Comparison of ENCODE assay signal across 15 cellular contexts in genomic region chr19:43782311-43782660, GRCh38. TPM values are rescaled to one million over a fixed set of nuclear protein-coding genes. Genes with fewer than 3 reads are reported as not detected.
DNase-seq lines count a peak whose midpoint lies in the region; ATAC-seq, FAIRE-seq and TF ChIP-seq lines count a peak whose summit lies in the region.
"Had no signal": no experiment of that assay in that cellular context is flagged by ENCODE, and none has a peak within 500 bp of the region (broad histone marks: within the 10 kb centered on the region; RNA-seq: fewer than 3 reads in every experiment).

No MANE protein-coding gene starts in this region.

- no peaks in the 10 kb centered on the region for H3K27me3 Mint-ChIP-seq in activated CD8-positive, alpha-beta memory T cell treated with anti-CD3 and anti-CD28 coated beads, Interleukin-2, amount 10 ng/mL, durations not matched to agents 7 days and 5 days

- no peak for TF ChIP-seq EP300 in GM12878 (IDR thresholded peaks at IDR 0.05; ENCODE audit: borderline replicate concordance in 1 of 2, control insufficient read depth in 1 of 2, low read depth in 2 of 2, low read length in 2 of 2)

- no peak overlapping the region for H3K27ac ChIP-seq in OCI-LY3 (ENCODE audit: low read length)
- H3K27ac ChIP-seq in GM12878 (ENCODE audit: control insufficient read depth, insufficient read depth): no peak overlapping the region
- H3K27ac ChIP-seq: PC-9 had no signal

- CTCF ChIA-PET in activated CD8-positive, alpha-beta memory T cell treated with anti-CD3 and anti-CD28 coated beads, Interleukin-2, amount 10 ng/mL, durations not matched to agents 7 days and 5 days (lab: Charles Lee): interaction anchor here (2.0 to 9.5 kb wide), 4 partner anchors 16 to 114 kb away, joined by 8 to 145 read pairs (median 44); partner anchors contain the start of gene SMG9
- CTCF ChIA-PET in GM12878 (lab: Yijun Ruan, JAX): interaction anchor here (1.1 to 9.2 kb wide), 3 partner anchors 21 to 198 kb away, joined by 3 to 324 read pairs (median 144); partner anchors contain the start of gene SMG9

- H3K36me3 ChIP-seq in OCI-LY3 (replicated peaks; ENCODE audit: low read depth, low read length) (peaks cover 15% of the 10 kb centered on the region), GM12878 (ENCODE audit: control insufficient read depth in 2 of 2, insufficient read depth in 2 of 2, low read length in 1 of 2) (no peaks in the 10 kb centered on the region)

- RAD21 ChIA-PET in GM12878 (lab: Charles Lee; ENCODE audit: unreplicated experiment): interaction anchor here (7.1 to 7.4 kb wide), 3 partner anchors 17 to 113 kb away, joined by 86 to 148 read pairs (median 117); partner anchors contain the start of genes PLAUR and SMG9

- H3K79me2 ChIP-seq in OCI-LY3 (ENCODE audit: low read length): peaks cover 43% of the 10 kb centered on the region
- H3K79me2 ChIP-seq in GM12878 (ENCODE audit: control insufficient read depth, insufficient read depth, low read length): peaks cover 40% of the 10 kb centered on the region

- H3K4me2 ChIP-seq in OCI-LY3 (ENCODE audit: low read length) (peak overlapping the region; percentile 99; the same call in 1 of the 2 replicates), GM12878 (ENCODE audit: control insufficient read depth, insufficient read depth) (peak overlapping the region; percentile 83)

- TF ChIP-seq CTCF in OCI-LY3 (IDR thresholded peaks at IDR 0.05; ENCODE audit: low read depth, low read length) (no peak), GM12878 (IDR thresholded peaks at IDR 0.05 in 2 of 3, conservative IDR thresholded peaks at IDR 0.05 in 1 of 3; ENCODE audit: control insufficient read depth in 2 of 3, extremely low read depth in 1 of 3, insufficient read depth in 1 of 3, low read depth in 3 of 3, low read length in 3 of 3) (no peak)

- H3K27me3 ChIP-seq in OCI-LY3 (ENCODE audit: low read depth, low read length) (no peaks in the 10 kb centered on the region), GM12878 (replicated peaks in 1 of 2; ENCODE audit: control insufficient read depth in 2 of 2, insufficient read depth in 2 of 2, low read length in 1 of 2) (no peaks in the 10 kb centered on the region)

- 0 out of 2 replicates have a peak overlapping the region, but pooled peaks have one; percentile 6 for H3K4me3 ChIP-seq in OCI-LY3 (ENCODE audit: low read length)
- peak overlapping the region; percentile 35; the same call in 1 of the 2 replicates for H3K4me3 ChIP-seq in GM12878
- H3K4me3 ChIP-seq: PC-9 had no signal

- peak overlapping the region; percentile 74 for H3K4me3 Mint-ChIP-seq in activated CD8-positive, alpha-beta memory T cell treated with anti-CD3 and anti-CD28 coated beads, Interleukin-2, amount 10 ng/mL, durations not matched to agents 7 days and 5 days
- peak overlapping the region; percentile 78 for H3K4me3 Mint-ChIP-seq in stimulated activated effector memory CD8-positive, alpha-beta T cell treated with anti-CD3 and anti-CD28 coated beads, Interleukin-12 subunit alpha, Interleukin-12 subunit beta, amount 100 ng/mL, for 72 hours

- no peak for TF ChIP-seq RAD21 in GM12878 (IDR thresholded peaks at IDR 0.05; ENCODE audit: insufficient read depth, low read depth, low read length)

- TF ChIP-seq POLR2A in GM12878 (IDR thresholded peaks at IDR 0.05; ENCODE audit: low read depth, low read length): no peak

- no TSS peak for BruUV-seq in GM12878 (replicated peaks; lab: Mats Ljungman, UMichigan)

- peaks cover 68% of the 10 kb centered on the region for H3K4me1 Mint-ChIP-seq in activated CD8-positive, alpha-beta memory T cell treated with anti-CD3 and anti-CD28 coated beads, Interleukin-2, amount 10 ng/mL, durations not matched to agents 7 days and 5 days
- peaks cover 78% of the 10 kb centered on the region for H3K4me1 Mint-ChIP-seq in stimulated activated effector memory CD8-positive, alpha-beta T cell treated with anti-CD3 and anti-CD28 coated beads, Interleukin-12 subunit alpha, Interleukin-12 subunit beta, amount 100 ng/mL, for 72 hours

- H3K36me3 Mint-ChIP-seq in activated CD8-positive, alpha-beta memory T cell treated with anti-CD3 and anti-CD28 coated beads, Interleukin-2, amount 10 ng/mL, durations not matched to agents 7 days and 5 days: peaks cover 5% of the 10 kb centered on the region
- H3K36me3 Mint-ChIP-seq in stimulated activated effector memory CD8-positive, alpha-beta T cell treated with anti-CD3 and anti-CD28 coated beads, Interleukin-12 subunit alpha, Interleukin-12 subunit beta, amount 100 ng/mL, for 72 hours: peaks cover 40% of the 10 kb centered on the region

- H3K4me1 ChIP-seq in OCI-LY3 (ENCODE audit: low read length) (peaks cover 61% of the 10 kb centered on the region), GM12878 (ENCODE audit: control insufficient read depth, insufficient read depth, low read length) (peaks cover 57% of the 10 kb centered on the region)

- 28% methylated on average over 8 of the region's 8 CpGs for WGBS in GM12878 (ENCODE audit: insufficient coverage, insufficient replicate concordance, low lambda C conversion rate, missing lambda C conversion rate)

- FAIRE-seq in GM12878 (lab: Jason Lieb, UNC): no peak
- FAIRE-seq: bronchial epithelial cell had no signal

- H3K27ac Mint-ChIP-seq in activated CD8-positive, alpha-beta memory T cell treated with anti-CD3 and anti-CD28 coated beads, Interleukin-2, amount 10 ng/mL, durations not matched to agents 7 days and 5 days: peak overlapping the region; percentile 87
- H3K27ac Mint-ChIP-seq in stimulated activated effector memory CD8-positive, alpha-beta T cell treated with anti-CD3 and anti-CD28 coated beads, Interleukin-12 subunit alpha, Interleukin-12 subunit beta, amount 100 ng/mL, for 72 hours: peak overlapping the region; percentile 95

- DNase-seq in activated CD8-positive, alpha-beta memory T cell treated with anti-CD3 and anti-CD28 coated beads, Interleukin-2, amount 10 ng/mL, durations not matched to agents 7 days and 5 days: peak; percentile 45
- no peak for DNase-seq in activated CD8-positive, alpha-beta memory T cell treated with anti-CD3 and anti-CD28 coated beads for 24 hours
- no peak for DNase-seq in GM12878 (ENCODE audit: low read depth, low spot score)
- DNase-seq in stimulated activated effector memory CD8-positive, alpha-beta T cell treated with anti-CD3 and anti-CD28 coated beads, Interleukin-12 subunit alpha, Interleukin-12 subunit beta, amount 100 ng/mL, for 72 hours (ENCODE audit: low spot score in 2 of 2): no peak
- DNase-seq in NCI-H345 (lab: John Stamatoyannopoulos, UW): no peak
- DNase-seq in stimulated activated naive CD4-positive, alpha-beta T cell (lab: John Stamatoyannopoulos, UW): no peak
- DNase-seq: activated CD8-positive, alpha-beta memory T cell treated with anti-CD3 and anti-CD28 coated beads, Interleukin-2, amount 50 U/mL, for 48 hours; NCI-H226; T-helper 9 cell had no signal

- in situ Hi-C loops in GM12878 (cut with MboI): no loop called here

- intact Hi-C loops in GM12878 (cut with micrococcal nuclease; ENCODE audit: unreplicated experiment): loop anchor here (10.0 kb wide), 1 partner anchor 337 kb away; no protein-coding TSS in a partner anchor

- POLR2A ChIA-PET in GM12878 (lab: Charles Lee): interaction anchor here (8.0 to 8.4 kb wide), 2 partner anchors 22 to 35 kb away, joined by 79 to 389 read pairs; partner anchors contain the start of gene SMG9

- H4K20me1 ChIP-seq in OCI-LY3 (ENCODE audit: insufficient read depth, low read length): peaks cover 24% of the 10 kb centered on the region
- no peaks in the 10 kb centered on the region for H4K20me1 ChIP-seq in GM12878 (ENCODE audit: control insufficient read depth, insufficient read depth)

- H3K9me3 Mint-ChIP-seq in activated CD8-positive, alpha-beta memory T cell treated with anti-CD3 and anti-CD28 coated beads, Interleukin-2, amount 10 ng/mL, durations not matched to agents 7 days and 5 days (ENCODE audit: low read depth): no peaks in the 10 kb centered on the region
- no peaks in the 10 kb centered on the region for H3K9me3 Mint-ChIP-seq in stimulated activated effector memory CD8-positive, alpha-beta T cell treated with anti-CD3 and anti-CD28 coated beads, Interleukin-12 subunit alpha, Interleukin-12 subunit beta, amount 100 ng/mL, for 72 hours

- no peak for ATAC-seq in activated CD8-positive, alpha-beta memory T cell treated with anti-CD3 and anti-CD28 coated beads, Interleukin-2, amount 10 ng/mL, durations not matched to agents 7 days and 5 days
- ATAC-seq in GM12878: no peak
- no peak for ATAC-seq in stimulated activated effector memory CD8-positive, alpha-beta T cell treated with anti-CD3 and anti-CD28 coated beads, Interleukin-12 subunit alpha, Interleukin-12 subunit beta, amount 100 ng/mL, for 72 hours
- no peak for ATAC-seq in HG03045 (IDR thresholded peaks at IDR 0.05; ENCODE audit: unreplicated experiment)

- H3K9ac ChIP-seq in OCI-LY3 (ENCODE audit: low read length) (no peak overlapping the region; the same call in 1 of the 2 replicates), GM12878 (ENCODE audit: control insufficient read depth, insufficient read depth, low read length) (no peak overlapping the region)

- H2AFZ ChIP-seq in OCI-LY3 (ENCODE audit: low read depth, low read length): no peak overlapping the region
- H2AFZ ChIP-seq in GM12878 (ENCODE audit: control insufficient read depth, low read depth, low read length): no peak overlapping the region
- H2AFZ ChIP-seq: PC-9 had no signal

- SMC1A ChIA-PET in GM12878 (lab: Charles Lee; ENCODE audit: uncharacterized antibody, unreplicated experiment): interaction anchor here (1.1 to 8.3 kb wide), 3 partner anchors 22 to 129 kb away, joined by 3 to 325 read pairs (median 69); partner anchors contain the start of gene SMG9

- no peaks in the 10 kb centered on the region for H3K9me3 ChIP-seq in OCI-LY3 (ENCODE audit: insufficient read depth, low read length)
- no peaks in the 10 kb centered on the region for H3K9me3 ChIP-seq in GM12878 (replicated peaks; ENCODE audit: control insufficient read depth, insufficient read depth, low read length)

RNA-seq across cellular contexts. Expression of gene KCNN4, which starts 1.5 kb away (rescaled TPM):
- total RNA-seq in activated CD8-positive, alpha-beta memory T cell treated with anti-CD3 and anti-CD28 coated beads, Interleukin-2, amount 10 ng/mL, durations not matched to agents 7 days and 5 days: 10 to 100 TPM; 43.9 to 53.0 TPM
- total RNA-seq in GM12878 (2013; cell fraction: nucleolus; rRNA removed): 118 TPM in 2 replicates
- total RNA-seq in GM12878 (2014; rRNA removed) (87.6 and 97.0 TPM in 2 replicates), GM12878 (2014; rRNA removed; fragmentation: Illumina TruSeq; extraction: Trizol) (52.9 and 53.6 TPM in 2 replicates), GM12878 (2021) (92.0 and 92.4 TPM in 2 replicates)
- polyA plus RNA-seq in GM12878 (2011; ENCODE audit: low read depth): 29.1 TPM
- polyA plus RNA-seq in GM12878 (2011; rRNA removed) (39.5 and 70.5 TPM in 2 replicates), GM12878 (2014; fragmentation: Illumina TruSeq; extraction: Trizol) (15.6 and 62.7 TPM in 2 replicates), GM12878 (2014; fragmentation: Nextera tagmentation; extraction: Ambion mirVana) (1 to 10 TPM; 1.4 to 6.3 TPM), GM12878 (2014; rRNA removed) (112 and 132 TPM in 2 replicates), GM12878 (2016; fragmentation: Nextera tagmentation; extraction: Ambion mirVana) (10 to 100 TPM; 85.3 to 93.9 TPM)
- polyA plus RNA-seq in GM12878 (2011; cell fraction: cytosol; rRNA removed): 99.1 and 145 TPM in 2 replicates
- polyA plus RNA-seq in GM12878 (2011; cell fraction: nucleus; rRNA removed): 312 and 313 TPM in 2 replicates
- polyA plus RNA-seq in GM12878 (2012): 45.7 and 52.2 TPM in 2 replicates
- polyA minus RNA-seq in GM12878 (2011; rRNA and poly(A)+ RNA removed): 81.3 and 123 TPM in 2 replicates
- polyA minus RNA-seq in GM12878 (2011; cell fraction: cytosol; rRNA and poly(A)+ RNA removed): 41.2 and 45.3 TPM in 2 replicates
- 43.9 and 68.7 TPM in 2 replicates for polyA minus RNA-seq in GM12878 (2011; cell fraction: nucleus; rRNA and poly(A)+ RNA removed)
- polyA plus RNA-seq: neural cell had no signal

RNA-seq across cellular contexts. Expression of gene LYPD5, which starts 20.0 kb away (rescaled TPM):
- under 1 TPM; 0.40 to 0.58 TPM for total RNA-seq in activated CD8-positive, alpha-beta memory T cell treated with anti-CD3 and anti-CD28 coated beads, Interleukin-2, amount 10 ng/mL, durations not matched to agents 7 days and 5 days
- total RNA-seq in GM12878 (2013; cell fraction: nucleolus; rRNA removed): 0.25 TPM in 1 of 2 replicates, not detected in the other
- total RNA-seq in GM12878 (2014; rRNA removed) (0.76 and 1.4 TPM in 2 replicates), GM12878 (2014; rRNA removed; fragmentation: Illumina TruSeq; extraction: Trizol) (0.37 and 0.40 TPM in 2 replicates), GM12878 (2021) (0.69 and 1.5 TPM in 2 replicates)
- polyA plus RNA-seq in GM12878 (2011; ENCODE audit: low read depth): not detected
- polyA plus RNA-seq in GM12878 (2011; rRNA removed) (0.04 and 0.09 TPM in 2 replicates), GM12878 (2014; fragmentation: Illumina TruSeq; extraction: Trizol) (0.56 and 0.62 TPM in 2 replicates), GM12878 (2014; fragmentation: Nextera tagmentation; extraction: Ambion mirVana) (under 1 TPM in 1 of 2 experiments, not detected in 1; 0.24 TPM), GM12878 (2014; rRNA removed) (2.0 and 2.2 TPM in 2 replicates), GM12878 (2016; fragmentation: Nextera tagmentation; extraction: Ambion mirVana) (1 to 10 TPM; 1.1 to 1.5 TPM)
- 0.10 and 0.16 TPM in 2 replicates for polyA plus RNA-seq in GM12878 (2011; cell fraction: cytosol; rRNA removed)
- 0.37 TPM in 1 of 2 replicates, not detected in the other for polyA plus RNA-seq in GM12878 (2011; cell fraction: nucleus; rRNA removed)
- 0.23 and 0.51 TPM in 2 replicates for polyA plus RNA-seq in GM12878 (2012)
- not detected in 2 replicates for polyA minus RNA-seq in GM12878 (2011; rRNA and poly(A)+ RNA removed)
- not detected in 2 replicates for polyA minus RNA-seq in GM12878 (2011; cell fraction: cytosol; rRNA and poly(A)+ RNA removed)
- polyA minus RNA-seq in GM12878 (2011; cell fraction: nucleus; rRNA and poly(A)+ RNA removed): 0.36 TPM in 1 of 2 replicates, not detected in the other
- total RNA-seq: skeletal muscle tissue had no signal
- polyA plus RNA-seq: neural cell had no signal

RNA-seq across cellular contexts. Expression of gene SMG9, which starts 27.5 kb away (rescaled TPM):
- total RNA-seq in activated CD8-positive, alpha-beta memory T cell treated with anti-CD3 and anti-CD28 coated beads, Interleukin-2, amount 10 ng/mL, durations not matched to agents 7 days and 5 days: 10 to 100 TPM; 62.3 to 74.7 TPM
- total RNA-seq in GM12878 (2013; cell fraction: nucleolus; rRNA removed): 148 and 165 TPM in 2 replicates
- total RNA-seq in GM12878 (2014; rRNA removed) (23.5 and 28.1 TPM in 2 replicates), GM12878 (2014; rRNA removed; fragmentation: Illumina TruSeq; extraction: Trizol) (16.3 and 20.3 TPM in 2 replicates), GM12878 (2021) (45.4 and 52.2 TPM in 2 replicates)
- polyA plus RNA-seq in GM12878 (2011; ENCODE audit: low read depth): 8.1 TPM
- polyA plus RNA-seq in GM12878 (2011; rRNA removed) (20.6 and 48.9 TPM in 2 replicates), GM12878 (2014; fragmentation: Illumina TruSeq; extraction: Trizol) (21.9 and 26.4 TPM in 2 replicates), GM12878 (2014; fragmentation: Nextera tagmentation; extraction: Ambion mirVana) (1 to 10 TPM in 1 of 2 experiments, under 1 TPM in 1; 0.69 to 4.0 TPM), GM12878 (2014; rRNA removed) (34.4 and 34.6 TPM in 2 replicates), GM12878 (2016; fragmentation: Nextera tagmentation; extraction: Ambion mirVana) (10 to 100 TPM; 28.2 to 30.4 TPM)
- 47.7 and 58.0 TPM in 2 replicates for polyA plus RNA-seq in GM12878 (2011; cell fraction: cytosol; rRNA removed)
- 125 and 147 TPM in 2 replicates for polyA plus RNA-seq in GM12878 (2011; cell fraction: nucleus; rRNA removed)
- polyA plus RNA-seq in GM12878 (2012): 20.1 and 31.2 TPM in 2 replicates
- polyA minus RNA-seq in GM12878 (2011; rRNA and poly(A)+ RNA removed): 22.4 and 25.9 TPM in 2 replicates
- polyA minus RNA-seq in GM12878 (2011; cell fraction: cytosol; rRNA and poly(A)+ RNA removed): 12.4 and 17.5 TPM in 2 replicates
- polyA minus RNA-seq in GM12878 (2011; cell fraction: nucleus; rRNA and poly(A)+ RNA removed): 21.2 and 29.7 TPM in 2 replicates

RNA-seq across cellular contexts. Expression of gene ZNF283, which starts 44.8 kb away (rescaled TPM):
- total RNA-seq in activated CD8-positive, alpha-beta memory T cell treated with anti-CD3 and anti-CD28 coated beads, Interleukin-2, amount 10 ng/mL, durations not matched to agents 7 days and 5 days: 1 to 10 TPM; 5.2 to 6.5 TPM
- total RNA-seq in GM12878 (2013; cell fraction: nucleolus; rRNA removed): 40.7 and 62.8 TPM in 2 replicates
- total RNA-seq in GM12878 (2014; rRNA removed): 4.3 and 4.9 TPM in 2 replicates
- 7.8 and 7.9 TPM in 2 replicates for total RNA-seq in GM12878 (2014; rRNA removed; fragmentation: Illumina TruSeq; extraction: Trizol)
- 5.1 and 5.4 TPM in 2 replicates for total RNA-seq in GM12878 (2021)
- 2.7 TPM for polyA plus RNA-seq in GM12878 (2011; ENCODE audit: low read depth)
- polyA plus RNA-seq in GM12878 (2011; rRNA removed): 5.6 and 11.4 TPM in 2 replicates
- 1.5 and 2.6 TPM in 2 replicates for polyA plus RNA-seq in GM12878 (2011; cell fraction: cytosol; rRNA removed)
- 4.8 and 5.6 TPM in 2 replicates for polyA plus RNA-seq in GM12878 (2011; cell fraction: nucleus; rRNA removed)
- polyA plus RNA-seq in GM12878 (2012): 3.9 and 4.4 TPM in 2 replicates
- polyA plus RNA-seq in GM12878 (2014; fragmentation: Illumina TruSeq; extraction: Trizol): 3.0 and 6.7 TPM in 2 replicates
- 1 to 10 TPM; 2.2 to 2.4 TPM for polyA plus RNA-seq in GM12878 (2014; fragmentation: Nextera tagmentation; extraction: Ambion mirVana)
- 3.1 and 3.8 TPM in 2 replicates for polyA plus RNA-seq in GM12878 (2014; rRNA removed)
- polyA plus RNA-seq in GM12878 (2016; fragmentation: Nextera tagmentation; extraction: Ambion mirVana): 1 to 10 TPM; 3.0 to 3.6 TPM
- 4.8 and 5.4 TPM in 2 replicates for polyA minus RNA-seq in GM12878 (2011; rRNA and poly(A)+ RNA removed)
- polyA minus RNA-seq in GM12878 (2011; cell fraction: cytosol; rRNA and poly(A)+ RNA removed): 2.0 and 5.5 TPM in 2 replicates
- polyA minus RNA-seq in GM12878 (2011; cell fraction: nucleus; rRNA and poly(A)+ RNA removed): 5.4 and 6.1 TPM in 2 replicates
